Comparison of ENCODE assay signal across 13 cellular contexts in the genomic region with DNA sequence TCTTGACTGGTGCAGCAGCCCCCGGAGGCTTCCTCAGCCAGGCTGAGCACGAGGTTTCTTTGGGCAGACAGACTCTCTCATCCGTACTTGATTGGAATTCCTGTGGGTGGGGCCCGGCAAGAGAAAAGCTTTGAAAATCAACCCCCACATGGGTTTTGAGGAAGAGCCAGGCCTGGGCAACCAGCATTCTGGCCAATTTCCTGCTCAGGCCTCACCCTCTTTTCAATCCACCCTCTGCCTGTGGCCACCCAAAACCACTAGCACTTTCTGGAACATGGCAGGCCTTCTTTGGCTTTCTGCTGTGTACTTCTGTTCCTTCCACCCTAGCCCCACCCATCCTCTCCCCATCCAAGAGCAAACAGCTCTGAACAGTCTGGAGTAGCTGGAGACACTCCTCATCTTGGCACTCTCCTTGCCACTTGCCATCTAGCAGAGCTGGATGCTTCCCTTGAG. TPM values are rescaled to one million over a fixed set of nuclear protein-coding genes. Genes with fewer than 3 reads are reported as not detected.
A peak's percentile ranks its signal among the peaks of the same experiment; 100 is the strongest.
DNase-seq lines count a peak whose midpoint lies in the region; ATAC-seq, FAIRE-seq and TF ChIP-seq lines count a peak whose summit lies in the region.
"Had no signal": no experiment of that assay in that cellular context is flagged by ENCODE, and none has a peak within 500 bp of the region (broad histone marks: within the 10 kb centered on the region; RNA-seq: fewer than 3 reads in every experiment).

No MANE protein-coding gene starts in this region.

- intact Hi-C loops in kidney (cut with DNase I) = no loop called here
- intact Hi-C loops in adrenal gland (cut with DNase I) = no loop called here

- DNase-seq in HK-2 (ENCODE audit: unreplicated experiment) (peak; percentile 35), WTC11 (ENCODE audit: low spot score) (peak; percentile 25), kidney (peak; percentile 69), adrenal gland (no peak), chondrocyte (ENCODE audit: low spot score) (no peak)
- DNase-seq in stimulated activated naive B cell treated with anti-CD40 and anti-IgM and Interleukin-4, amounts not matched to agents 10 μg/mL and 1 μg/mL and 100 μg/mL, for 72 hours = no peak
- DNase-seq: NCI-H1694 treated with DMSO at 0.1 percent for 48 hours, trophoblast cell had no signal

- peaks cover 10% of the 10 kb centered on the region for H3K9me3 Mint-ChIP-seq in WTC11
- peaks cover 0 to 2% of the 10 kb centered on the region in 2 donors for H3K9me3 Mint-ChIP-seq in stimulated activated naive B cell treated with anti-CD40 and anti-IgM and Interleukin-4, amounts not matched to agents 10 μg/mL and 1 μg/mL and 100 μg/mL, for 72 hours
- no peaks in the 10 kb centered on the region for H3K9me3 Mint-ChIP-seq in chondrocyte (ENCODE audit: low read depth)

- POLR2A ChIA-PET in WTC11 (lab: Charles Lee) = interaction anchor here (1.0 kb wide), 1 partner anchor 28 kb away, joined by 5 read pairs; no protein-coding TSS in a partner anchor

- H3K27ac Mint-ChIP-seq in WTC11 = peak overlapping the region; percentile 46
- H3K27ac Mint-ChIP-seq in stimulated activated naive B cell treated with anti-CD40 and anti-IgM and Interleukin-4, amounts not matched to agents 10 μg/mL and 1 μg/mL and 100 μg/mL, for 72 hours = peak overlapping the region; percentile 88
- H3K27ac Mint-ChIP-seq in chondrocyte (ENCODE audit: unreplicated experiment) = no peak overlapping the region

- H3K4me1 ChIP-seq in kidney (ENCODE audit: control insufficient read depth in 1 of 2, insufficient read depth in 1 of 2, low read depth in 1 of 2, low read length in 2 of 2) = peaks cover 4 to 10% of the 10 kb centered on the region in 2 donors
- no peaks in the 10 kb centered on the region for H3K4me1 ChIP-seq in adrenal gland (replicated peaks in 1 of 2)

- no peaks in the 10 kb centered on the region for H3K27me3 ChIP-seq in adrenal gland

- H3K9me3 ChIP-seq in kidney (ENCODE audit: control insufficient read depth in 1 of 2, low read length in 2 of 2) (no peaks in the 10 kb centered on the region), adrenal gland (replicated peaks in 1 of 3) (no peaks in the 10 kb centered on the region)

- WGBS in adrenal gland, 4 donors = 71 to 79% (median 73%) methylated on average over 4 of the region's 4 CpGs

- CTCF ChIA-PET in WTC11 (lab: Charles Lee) = interaction anchor here (0.6 to 1.2 kb wide), 3 partner anchors 10 to 81 kb away, joined by 3 to 4 read pairs (median 3); no protein-coding TSS in a partner anchor

- no peak overlapping the region for H3K9ac ChIP-seq in kidney (ENCODE audit: low read length in 2 of 2)

- H3K36me3 Mint-ChIP-seq in WTC11 (peaks cover 36% of the 10 kb centered on the region), chondrocyte (ENCODE audit: low read depth) (no peaks in the 10 kb centered on the region)
- peaks cover 0 to 3% of the 10 kb centered on the region in 2 donors for H3K36me3 Mint-ChIP-seq in stimulated activated naive B cell treated with anti-CD40 and anti-IgM and Interleukin-4, amounts not matched to agents 10 μg/mL and 1 μg/mL and 100 μg/mL, for 72 hours

- H3K4me3 Mint-ChIP-seq in WTC11 (no peak overlapping the region), chondrocyte (ENCODE audit: unreplicated experiment) (no peak overlapping the region)
- H3K4me3 Mint-ChIP-seq in stimulated activated naive B cell treated with anti-CD40 and anti-IgM and Interleukin-4, amounts not matched to agents 10 μg/mL and 1 μg/mL and 100 μg/mL, for 72 hours = no peak overlapping the region

- H3K4me3 ChIP-seq in kidney (ENCODE audit: low read length in 2 of 2) = no peak overlapping the region
- H3K4me3 ChIP-seq in adrenal gland = no peak overlapping the region

- H3K4me1 Mint-ChIP-seq in WTC11 = peaks cover 44% of the 10 kb centered on the region
- H3K4me1 Mint-ChIP-seq in stimulated activated naive B cell treated with anti-CD40 and anti-IgM and Interleukin-4, amounts not matched to agents 10 μg/mL and 1 μg/mL and 100 μg/mL, for 72 hours = peaks cover 26 to 42% of the 10 kb centered on the region in 2 donors
- peaks cover 22% of the 10 kb centered on the region for H3K4me1 Mint-ChIP-seq in chondrocyte (ENCODE audit: low read depth)

- FAIRE-seq in kidney (lab: Jason Lieb, UNC) = no peak
- FAIRE-seq: TTC549 had no signal

- TF ChIP-seq CTCF in WTC11 (IDR thresholded peaks at IDR 0.05) (no peak), kidney (IDR thresholded peaks at IDR 0.05; ENCODE audit: borderline replicate concordance, extremely low read depth, insufficient read depth) (no peak), adrenal gland (IDR thresholded peaks at IDR 0.05) (no peak), chondrocyte (IDR thresholded peaks at IDR 0.05) (no peak)

- H3K27me3 Mint-ChIP-seq in WTC11 (ENCODE audit: low read depth) = no peaks in the 10 kb centered on the region
- peaks cover 13 to 22% of the 10 kb centered on the region in 2 donors for H3K27me3 Mint-ChIP-seq in stimulated activated naive B cell treated with anti-CD40 and anti-IgM and Interleukin-4, amounts not matched to agents 10 μg/mL and 1 μg/mL and 100 μg/mL, for 72 hours
- H3K27me3 Mint-ChIP-seq in chondrocyte (ENCODE audit: low read depth) = no peaks in the 10 kb centered on the region

- ATAC-seq in WTC11 (peak; percentile 60), HG02623 (IDR thresholded peaks at IDR 0.05; ENCODE audit: unreplicated experiment) (no peak)
- ATAC-seq in stimulated activated naive B cell treated with anti-CD40 and anti-IgM and Interleukin-4, amounts not matched to agents 10 μg/mL and 1 μg/mL and 100 μg/mL, for 72 hours (replicated peaks) = no peak
- ATAC-seq in activated CD4-positive, CD25-positive, alpha-beta regulatory T cell treated with anti-CD3 and anti-CD28 coated beads, Interleukin-2, amount 50 U/mL, for 24 hours = no peak
- ATAC-seq: left lobe of liver had no signal

- peak overlapping the region; percentile 5 to 47 for H3K27ac ChIP-seq in kidney (ENCODE audit: low read depth in 2 of 2, low read length in 2 of 2)
- H3K27ac ChIP-seq in adrenal gland = no peak overlapping the region

- no peaks in the 10 kb centered on the region for H3K36me3 ChIP-seq in kidney (ENCODE audit: control insufficient read depth in 1 of 2, insufficient read depth in 2 of 2, low read length in 2 of 2)
- H3K36me3 ChIP-seq in adrenal gland (replicated peaks in 1 of 2) = no peaks in the 10 kb centered on the region

- TF ChIP-seq POLR2A in adrenal gland (IDR thresholded peaks at IDR 0.05) = no peak

TF ChIP-seq in WTC11, 78 proteins besides CTCF, POLR2A, EP300 and RAD21:
- TF ChIP-seq TEAD1 (CRISPR knock-in tag; IDR thresholded peaks at IDR 0.05) (no peak), SOX15 (CRISPR knock-in tag; IDR thresholded peaks at IDR 0.05) (no peak), MYBL2 (CRISPR knock-in tag; IDR thresholded peaks at IDR 0.05) (no peak), ZNF263 (CRISPR knock-in tag; IDR thresholded peaks at IDR 0.05; ENCODE audit: low read depth) (no peak), JUN (CRISPR knock-in tag; IDR thresholded peaks at IDR 0.05) (no peak), RORB (CRISPR knock-in tag; IDR thresholded peaks at IDR 0.05) (no peak), SMAD3 (CRISPR knock-in tag; IDR thresholded peaks at IDR 0.05; ENCODE audit: borderline replicate concordance) (no peak), ATF1 (CRISPR knock-in tag; IDR thresholded peaks at IDR 0.05) (no peak), HMGA2 (CRISPR knock-in tag; IDR thresholded peaks at IDR 0.05) (no peak), JAZF1 (CRISPR knock-in tag; IDR thresholded peaks at IDR 0.05) (no peak), OVOL2 (CRISPR knock-in tag; IDR thresholded peaks at IDR 0.05; ENCODE audit: borderline replicate concordance) (no peak), GTF2I (CRISPR knock-in tag; conservative IDR thresholded peaks at IDR 0.05) (no peak), ZMAT4 (CRISPR knock-in tag; IDR thresholded peaks at IDR 0.05) (no peak), ZNF396 (CRISPR knock-in tag; IDR thresholded peaks at IDR 0.05; ENCODE audit: borderline replicate concordance) (no peak), ETV6 (CRISPR knock-in tag; IDR thresholded peaks at IDR 0.05) (no peak)
- TF ChIP-seq, protein P1, sequence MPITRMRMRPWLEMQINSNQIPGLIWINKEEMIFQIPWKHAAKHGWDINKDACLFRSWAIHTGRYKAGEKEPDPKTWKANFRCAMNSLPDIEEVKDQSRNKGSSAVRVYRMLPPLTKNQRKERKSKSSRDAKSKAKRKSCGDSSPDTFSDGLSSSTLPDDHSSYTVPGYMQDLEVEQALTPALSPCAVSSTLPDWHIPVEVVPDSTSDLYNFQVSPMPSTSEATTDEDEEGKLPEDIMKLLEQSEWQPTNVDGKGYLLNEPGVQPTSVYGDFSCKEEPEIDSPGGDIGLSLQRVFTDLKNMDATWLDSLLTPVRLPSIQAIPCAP (CRISPR knock-in tag; IDR thresholded peaks at IDR 0.05) = no peak
- TF ChIP-seq, protein P2, sequence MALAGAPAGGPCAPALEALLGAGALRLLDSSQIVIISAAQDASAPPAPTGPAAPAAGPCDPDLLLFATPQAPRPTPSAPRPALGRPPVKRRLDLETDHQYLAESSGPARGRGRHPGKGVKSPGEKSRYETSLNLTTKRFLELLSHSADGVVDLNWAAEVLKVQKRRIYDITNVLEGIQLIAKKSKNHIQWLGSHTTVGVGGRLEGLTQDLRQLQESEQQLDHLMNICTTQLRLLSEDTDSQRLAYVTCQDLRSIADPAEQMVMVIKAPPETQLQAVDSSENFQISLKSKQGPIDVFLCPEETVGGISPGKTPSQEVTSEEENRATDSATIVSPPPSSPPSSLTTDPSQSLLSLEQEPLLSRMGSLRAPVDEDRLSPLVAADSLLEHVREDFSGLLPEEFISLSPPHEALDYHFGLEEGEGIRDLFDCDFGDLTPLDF (CRISPR knock-in tag; IDR thresholded peaks at IDR 0.05) = no peak

RNA-seq across cellular contexts. Expression of gene MYO5C, which starts 5.9 kb away (rescaled TPM):
- total RNA-seq in WTC11 (2021) (22.5 to 25.3 TPM (median 22.9 TPM) in 3 replicates), kidney (41.6 TPM), adrenal gland (10 to 100 TPM in 1 of 8 donors, 1 to 10 TPM in 7; 2.1 to 10.7 (median 4.4) TPM), chondrocyte (0.79 to 2.7 TPM (median 1.4 TPM) in 3 replicates)
- polyA plus RNA-seq in kidney (ENCODE audit: insufficient read depth, low read depth, low replicate concordance) (4.6 TPM), adrenal gland (1 to 10 TPM in 2 of 3 donors, under 1 TPM in 1; 0.81 to 2.6 (median 2.1) TPM)
- total RNA-seq: HT1080 had no signal

Comparison
In these comparisons a context has a peak if more than half of its experiments do, and no peak if none do; other contexts are left out.
1. DNase-seq: peak in HK-2 (single experiment), WTC11 (single experiment) and kidney (single experiment); none in stimulated activated naive B cell treated with anti-CD40 and anti-IgM and Interleukin-4, amounts not matched to agents 10 μg/mL and 1 μg/mL and 100 μg/mL, for 72 hours (single experiment), adrenal gland (0 of 7) and chondrocyte (single experiment).
2. H3K27ac ChIP-seq: peak in kidney (2 of 2); none in adrenal gland (0 of 5).